In genomic region chr11:73077454-73077853, GRCh38 we compare ENCODE assay signal across 26 cellular contexts.
A peak's percentile ranks its signal among the peaks of the same experiment; 100 is the strongest.
DNase-seq lines count a peak whose midpoint lies in the region; ATAC-seq and TF ChIP-seq lines count a peak whose summit lies in the region.
"Had no signal": no experiment of that assay in that cellular context is flagged by ENCODE, and none has a peak within 500 bp of the region (broad histone marks: within the 10 kb centered on the region; RNA-seq: fewer than 3 reads in every experiment).

No MANE protein-coding gene starts in this region.

- peaks cover 4% of the 10 kb centered on the region; the same call in 1 of the 2 replicates for H4K20me1 ChIP-seq in IMR-90 (ENCODE audit: insufficient read depth, low read length)

- H2BK120ac ChIP-seq in IMR-90 (ENCODE audit: low read depth, low read length) = no peak overlapping the region

- H4K5ac ChIP-seq in IMR-90 (ENCODE audit: low read depth, low read length) = no peak overlapping the region

- H3K18ac ChIP-seq in IMR-90 (ENCODE audit: low read depth, low read length) = no peak overlapping the region

- peaks cover 4% of the 10 kb centered on the region for H3K9me3 ChIP-seq in IMR-90 (ENCODE audit: control insufficient read depth, insufficient read depth, low read length)
- H3K9me3 ChIP-seq: BE2C, SJSA1 had no signal

- BruUV-seq in IMR-90 (replicated peaks; lab: Mats Ljungman, UMichigan) = no TSS peak

- H3K9ac ChIP-seq in IMR-90 (ENCODE audit: low read depth, low read length) = no peak overlapping the region

- peaks cover 4% of the 10 kb centered on the region; the same call in 1 of the 2 replicates for H3K36me3 ChIP-seq in IMR-90 (ENCODE audit: control insufficient read depth, insufficient read depth, low read length)
- H3K36me3 ChIP-seq: BE2C, SJSA1 had no signal

- no peak overlapping the region for H3K4me2 ChIP-seq in IMR-90 (ENCODE audit: low read depth, low read length)
- H3K4me2 ChIP-seq: GM23338, PC-9 had no signal

- no peak overlapping the region for H2AK9ac ChIP-seq in IMR-90 (replicated peaks; ENCODE audit: low read depth, low read length, poor library complexity)

- H3K27ac ChIP-seq in IMR-90 (ENCODE audit: insufficient read depth, low read length) = no peak overlapping the region
- H3K27ac ChIP-seq: PC-9, SJSA1 had no signal

- H3K9me1 ChIP-seq in IMR-90 (ENCODE audit: insufficient read depth, low read length) = no peaks in the 10 kb centered on the region

- no peak overlapping the region for H2AK5ac ChIP-seq in IMR-90 (ENCODE audit: low read depth, low read length)

- POLR2A ChIA-PET in IMR-90 (lab: Charles Lee; ENCODE audit: unreplicated experiment) = no interaction called here

- peaks cover 9% of the 10 kb centered on the region for H3K4me1 Mint-ChIP-seq in endothelial cell (ENCODE audit: unreplicated experiment)

- H3K23ac ChIP-seq in IMR-90 (ENCODE audit: low read depth, low read length) = no peak overlapping the region

- no peak overlapping the region for H3K4me3 ChIP-seq in IMR-90 (ENCODE audit: insufficient read depth, low read depth, low read length)
- H3K4me3 ChIP-seq: GM23338, HAP-1, PC-9, SJSA1 had no signal

- no peak for ATAC-seq in IMR-90 (ENCODE audit: low read depth)
- ATAC-seq in GM18909 (IDR thresholded peaks at IDR 0.05; ENCODE audit: poor library complexity, unreplicated experiment) = no peak
- ATAC-seq: GM23338, Right ventricle myocardium inferior had no signal

- no peak overlapping the region for H3K56ac ChIP-seq in IMR-90 (ENCODE audit: extremely low read depth, insufficient read depth, low read length)

- TF ChIP-seq POLR2A in IMR-90 (IDR thresholded peaks at IDR 0.05; ENCODE audit: low read depth, low read length) = no peak

- H4K8ac ChIP-seq in IMR-90 (ENCODE audit: low read depth in 2 of 2, low read length in 2 of 2) = no peak overlapping the region

- no peak overlapping the region for H2BK5ac ChIP-seq in IMR-90 (ENCODE audit: low read depth, low read length, poor library complexity, severe bottlenecking)

- H3K36me3 Mint-ChIP-seq in endothelial cell (ENCODE audit: low read depth, unreplicated experiment) = peaks cover 24% of the 10 kb centered on the region

- H3K27ac Mint-ChIP-seq in endothelial cell (ENCODE audit: unreplicated experiment) = no peak overlapping the region
- H3K27ac Mint-ChIP-seq: CD14-positive monocyte, GM23338 had no signal

- no peaks in the 10 kb centered on the region for H3K4me1 ChIP-seq in IMR-90 (ENCODE audit: control insufficient read depth, insufficient read depth, low read length)
- H3K4me1 ChIP-seq: BE2C, HAP-1 had no signal

- TF ChIP-seq CTCF in IMR-90 (conservative IDR thresholded peaks at IDR 0.05; ENCODE audit: low read depth, low read length) = no peak
- no peak for TF ChIP-seq CTCF in endothelial cell (IDR thresholded peaks at IDR 0.05; ENCODE audit: unreplicated experiment)

- no peak overlapping the region for H2BK15ac ChIP-seq in IMR-90 (ENCODE audit: low read depth, low read length)

- CTCF ChIA-PET in IMR-90 (lab: Yijun Ruan, JAX) = no interaction called here

- peaks cover 11 to 33% of the 10 kb centered on the region in 2 experiments for H3K79me1 ChIP-seq in IMR-90 (ENCODE audit: low read depth in 1 of 2, low read length in 2 of 2)

- H3K9me3 Mint-ChIP-seq in endothelial cell (ENCODE audit: unreplicated experiment) = peaks cover 4% of the 10 kb centered on the region

- no peak overlapping the region for H4K91ac ChIP-seq in IMR-90 (ENCODE audit: insufficient read depth, low read depth, low read length)

- H3K4ac ChIP-seq in IMR-90 (ENCODE audit: low read depth, low read length) = no peak overlapping the region

- H3K4me3 Mint-ChIP-seq in endothelial cell (ENCODE audit: unreplicated experiment) = peak overlapping the region; percentile 74
- H3K4me3 Mint-ChIP-seq: CD14-positive monocyte, GM23338, IgD-negative memory B cell had no signal

- H3K27me3 Mint-ChIP-seq in endothelial cell (ENCODE audit: unreplicated experiment) = peaks cover 2% of the 10 kb centered on the region
- H3K27me3 Mint-ChIP-seq: CD8-positive, alpha-beta memory T cell; IgD-negative memory B cell had no signal

- H2BK20ac ChIP-seq in IMR-90 (ENCODE audit: low read depth, low read length) = no peak overlapping the region

- H3K14ac ChIP-seq in IMR-90 (replicated peaks; ENCODE audit: low read depth, low read length) = no peak overlapping the region

- DNase-seq in ELR (ENCODE audit: low read depth) = peak; percentile 49
- peak; percentile 33 for DNase-seq in IMR-90
- DNase-seq in endothelial cell (ENCODE audit: low spot score) = no peak
- DNase-seq in head of caudate nucleus = no peak
- no peak for DNase-seq in NCI-H1417 treated with DMSO at 0.1 percent for 48 hours (lab: John Stamatoyannopoulos, UW)
- no peak for DNase-seq in SHP77 treated with DMSO at 0.1 percent for 48 hours (lab: John Stamatoyannopoulos, UW)
- DNase-seq: BE2C; CD8-positive, alpha-beta memory T cell; DMS 273 treated with DMSO at 0.1 percent for 48 hours; DMS79; NCI-H1092 treated with DMSO at 0.1 percent for 48 hours; NCI-H1436 treated with DMSO at 0.1 percent for 48 hours; NCI-H2029; NCI-H446; NCI-H524 treated with DMSO at 0.1 percent for 48 hours; NCI-H774; NK-92 treated with Interleukin-12 subunit alpha and Interleukin-12 subunit beta, amount 100 ng/mL, for 24 hours; PC-9; T-helper 1 cell had no signal

- H3K27me3 ChIP-seq in IMR-90 (ENCODE audit: control insufficient read depth, insufficient read depth, low read length) = no peaks in the 10 kb centered on the region
- H3K27me3 ChIP-seq: BE2C, SJSA1 had no signal

- no peak for TF ChIP-seq RAD21 in IMR-90 (IDR thresholded peaks at IDR 0.05; ENCODE audit: low read length)

- dilution Hi-C loops in IMR-90 (cut with HindIII; ENCODE audit: low sequenced_read_pairs, unreplicated experiment) = no loop called here

- in situ Hi-C loops in IMR-90 (cut with MboI; ENCODE audit: low sequenced_read_pairs) = no loop called here

- no peak overlapping the region for H2AFZ ChIP-seq in IMR-90 (replicated peaks; ENCODE audit: low read length, poor library complexity)
- H2AFZ ChIP-seq: GM23338, PC-9 had no signal

- intact Hi-C loops in IMR-90 (cut with micrococcal nuclease) = no loop called here
- intact Hi-C loops in head of caudate nucleus (cut with DNase I) = no loop called here

TF ChIP-seq in IMR-90, 13 proteins besides CTCF, POLR2A, EP300 and RAD21:
- TF ChIP-seq MAZ (IDR thresholded peaks at IDR 0.05; ENCODE audit: borderline replicate concordance, low read depth, low read length) (no peak), MAFK (IDR thresholded peaks at IDR 0.05; ENCODE audit: low read depth, low read length) (no peak), CEBPB (IDR thresholded peaks at IDR 0.05; ENCODE audit: low read depth, low read length) (no peak), ELK1 (IDR thresholded peaks at IDR 0.05; ENCODE audit: borderline replicate concordance, low read depth, low read length) (no peak), FOS (IDR thresholded peaks at IDR 0.05; ENCODE audit: low read depth, low read length) (no peak), RFX5 (IDR thresholded peaks at IDR 0.05; ENCODE audit: low read depth, low read length) (no peak), NFE2L2 (IDR thresholded peaks at IDR 0.05; ENCODE audit: low read depth, low read length) (no peak), RCOR1 (IDR thresholded peaks at IDR 0.05; ENCODE audit: insufficient replicate concordance, low read length) (no peak), USF2 (IDR thresholded peaks at IDR 0.05; ENCODE audit: low read depth, low read length) (no peak), CHD1 (IDR thresholded peaks at IDR 0.05; ENCODE audit: low read depth, low read length) (no peak), SMC3 (IDR thresholded peaks at IDR 0.05; ENCODE audit: low read depth, low read length) (no peak), BHLHE40 (IDR thresholded peaks at IDR 0.05; ENCODE audit: low read depth, low read length) (no peak), MXI1 (IDR thresholded peaks at IDR 0.05; ENCODE audit: borderline replicate concordance, low read depth, low read length) (no peak)

Comparison
In these comparisons a context has a peak if more than half of its experiments do, and no peak if none do; other contexts are left out.
1. DNase-seq: peak in ELR (single experiment) and IMR-90 (single experiment); none in endothelial cell (single experiment), head of caudate nucleus (0 of 42), NCI-H1417 treated with DMSO at 0.1 percent for 48 hours (single experiment) and SHP77 treated with DMSO at 0.1 percent for 48 hours (single experiment).